ENCODE assay signal across 16 cellular contexts in genomic region chr3:10757021-10757820, GRCh38. TPM values are rescaled to one million over a fixed set of nuclear protein-coding genes. Genes with fewer than 3 reads are reported as not detected.
DNase-seq lines count a peak whose midpoint lies in the region; ATAC-seq, FAIRE-seq and TF ChIP-seq lines count a peak whose summit lies in the region.
"Had no signal": no experiment of that assay in that cellular context is flagged by ENCODE, and none has a peak within 500 bp of the region (broad histone marks: within the 10 kb centered on the region; RNA-seq: fewer than 3 reads in every experiment).

No MANE protein-coding gene starts in this region.

- BruUV-seq in IMR-90 (replicated peaks; lab: Mats Ljungman, UMichigan) = no TSS peak

- no peaks in the 10 kb centered on the region for H3K4me1 ChIP-seq in IMR-90 (ENCODE audit: control insufficient read depth, insufficient read depth, low read length)
- peaks cover 10% of the 10 kb centered on the region for H3K4me1 ChIP-seq in astrocyte (ENCODE audit: insufficient read depth, low read length)
- H3K4me1 ChIP-seq in CD8-positive, alpha-beta memory T cell (ENCODE audit: insufficient read depth, low read length) = no peaks in the 10 kb centered on the region
- H3K4me1 ChIP-seq: esophagus muscularis mucosa, lower lobe of right lung had no signal

- no peak overlapping the region for H2AK5ac ChIP-seq in IMR-90 (ENCODE audit: low read depth, low read length)

- no peak overlapping the region for H2BK15ac ChIP-seq in IMR-90 (ENCODE audit: low read depth, low read length)

- ATAC-seq in IMR-90 (ENCODE audit: low read depth) = no peak

- POLR2A ChIA-PET in IMR-90 (lab: Charles Lee; ENCODE audit: unreplicated experiment) = no interaction called here
- POLR2A ChIA-PET in CD8-positive, alpha-beta memory T cell (lab: Charles Lee) = no interaction called here

- dilution Hi-C loops in IMR-90 (cut with HindIII; ENCODE audit: low sequenced_read_pairs, unreplicated experiment) = no loop called here

- H2AFZ ChIP-seq in IMR-90 (replicated peaks; ENCODE audit: low read length, poor library complexity) (peak overlapping the region; percentile 14), astrocyte (ENCODE audit: low read depth, low read length) (no peak overlapping the region)

- FAIRE-seq in astrocyte (lab: Jason Lieb, UNC) = peak; percentile 47
- FAIRE-seq: D721Med had no signal

- H3K27ac Mint-ChIP-seq in astrocyte (ENCODE audit: unreplicated experiment) = no peak overlapping the region
- H3K27ac Mint-ChIP-seq in CD8-positive, alpha-beta memory T cell = no peak overlapping the region
- H3K27ac Mint-ChIP-seq: activated B cell treated with CpG ODN at 0.5 μM for 24 hours had no signal

- H3K27me3 Mint-ChIP-seq in astrocyte (ENCODE audit: low read depth, unreplicated experiment) = peaks cover 64% of the 10 kb centered on the region
- H3K27me3 Mint-ChIP-seq in CD8-positive, alpha-beta memory T cell = peaks cover 16 to 58% of the 10 kb centered on the region in 2 donors

- no peak for TF ChIP-seq POLR2A in IMR-90 (IDR thresholded peaks at IDR 0.05; ENCODE audit: low read depth, low read length)

- H3K23ac ChIP-seq in IMR-90 (ENCODE audit: low read depth, low read length) = no peak overlapping the region

- no peak overlapping the region for H3K4me3 Mint-ChIP-seq in astrocyte (ENCODE audit: unreplicated experiment)
- H3K4me3 Mint-ChIP-seq in CD8-positive, alpha-beta memory T cell = peak overlapping the region in 1 of 7 donors; percentile 18
- H3K4me3 Mint-ChIP-seq: activated B cell treated with CpG ODN at 0.5 μM for 24 hours had no signal

- TF ChIP-seq RAD21 in IMR-90 (IDR thresholded peaks at IDR 0.05; ENCODE audit: low read length) = no peak

- TF ChIP-seq CTCF in IMR-90 (conservative IDR thresholded peaks at IDR 0.05; ENCODE audit: low read depth, low read length) = no peak
- TF ChIP-seq CTCF in astrocyte (IDR thresholded peaks at IDR 0.05; ENCODE audit: insufficient read depth, low read depth, low read length) = no peak

- H3K27me3 ChIP-seq in IMR-90 (ENCODE audit: control insufficient read depth, insufficient read depth, low read length) = peaks cover 2% of the 10 kb centered on the region; the same call in 1 of the 2 replicates
- peaks cover 25% of the 10 kb centered on the region for H3K27me3 ChIP-seq in astrocyte (ENCODE audit: insufficient read depth, low read length)
- no peaks in the 10 kb centered on the region for H3K27me3 ChIP-seq in CD8-positive, alpha-beta memory T cell (ENCODE audit: insufficient read depth, low read length, poor library complexity, severe bottlenecking)

- H4K20me1 ChIP-seq in IMR-90 (ENCODE audit: insufficient read depth, low read length) = no peaks in the 10 kb centered on the region
- no peaks in the 10 kb centered on the region for H4K20me1 ChIP-seq in astrocyte (ENCODE audit: insufficient read depth, low read length)

- CTCF ChIA-PET in IMR-90 (lab: Yijun Ruan, JAX) = interaction anchor here (2.5 kb wide), 1 partner anchor 303 kb away, joined by 13 read pairs; no protein-coding TSS in a partner anchor
- CTCF ChIA-PET in CD8-positive, alpha-beta memory T cell (lab: Charles Lee) = interaction anchor here (1.6 kb wide), 1 partner anchor 19 kb away, joined by 6 read pairs; no protein-coding TSS in a partner anchor

- no peaks in the 10 kb centered on the region for H3K36me3 Mint-ChIP-seq in astrocyte (ENCODE audit: low read depth, unreplicated experiment)
- H3K36me3 Mint-ChIP-seq in CD8-positive, alpha-beta memory T cell = no peaks in the 10 kb centered on the region

- no peak overlapping the region for H3K4me2 ChIP-seq in IMR-90 (ENCODE audit: low read depth, low read length)
- H3K4me2 ChIP-seq in astrocyte (ENCODE audit: low read length) = peak overlapping the region; percentile 1

- H2AK9ac ChIP-seq in IMR-90 (replicated peaks; ENCODE audit: low read depth, low read length, poor library complexity) = no peak overlapping the region

- H3K27ac ChIP-seq in IMR-90 (ENCODE audit: insufficient read depth, low read length) (no peak overlapping the region), astrocyte (ENCODE audit: low read depth, low read length) (no peak overlapping the region)
- no peak overlapping the region for H3K27ac ChIP-seq in CD8-positive, alpha-beta memory T cell (ENCODE audit: low read depth, low read length)
- H3K27ac ChIP-seq: esophagus muscularis mucosa, lower lobe of right lung, skin epidermis had no signal

- H3K4me3 ChIP-seq in IMR-90 (ENCODE audit: insufficient read depth, low read depth, low read length) (no peak overlapping the region), astrocyte (ENCODE audit: insufficient read depth, low read depth, low read length) (no peak overlapping the region)
- H3K4me3 ChIP-seq in CD8-positive, alpha-beta memory T cell (ENCODE audit: low read length) = no peak overlapping the region
- H3K4me3 ChIP-seq: esophagus muscularis mucosa, lower lobe of right lung, skin epidermis had no signal

- H4K91ac ChIP-seq in IMR-90 (ENCODE audit: insufficient read depth, low read depth, low read length) = no peak overlapping the region

- no peaks in the 10 kb centered on the region for H3K9me1 ChIP-seq in IMR-90 (ENCODE audit: insufficient read depth, low read length)

- no peak overlapping the region for H3K14ac ChIP-seq in IMR-90 (replicated peaks; ENCODE audit: low read depth, low read length)

- H3K4ac ChIP-seq in IMR-90 (ENCODE audit: low read depth, low read length) = no peak overlapping the region

- 37% methylated on average over 5 of the region's 10 CpGs; no CpG with 5 or more reads in 1 of the 2 experiments for WGBS in IMR-90 (ENCODE audit: extremely low coverage in 2 of 2, insufficient read length in 1 of 2), 2 experiments

- H2BK20ac ChIP-seq in IMR-90 (ENCODE audit: low read depth, low read length) = no peak overlapping the region

- no peak overlapping the region for H2BK120ac ChIP-seq in IMR-90 (ENCODE audit: low read depth, low read length)

- DNase-seq in activated CD4-positive, alpha-beta T cell treated with anti-CD3 and anti-CD28 coated beads for 48 hours = peak; percentile 29
- no peak for DNase-seq in activated CD4-positive, alpha-beta T cell treated with anti-CD3 and anti-CD28 coated beads, Interleukin-2, amount 50 U/mL, for 4 hours
- peak; percentile 13 for DNase-seq in IMR-90
- DNase-seq in astrocyte (ENCODE audit: low read depth) = peak; percentile 49
- peak; percentile 25 for DNase-seq in renal cortical epithelial cell (ENCODE audit: low read depth)
- no peak for DNase-seq in CD8-positive, alpha-beta memory T cell
- no peak for DNase-seq in NCI-H1436 (lab: John Stamatoyannopoulos, UW)
- DNase-seq in NCI-H187 (lab: John Stamatoyannopoulos, UW) = no peak
- DNase-seq: activated B cell treated with CpG ODN at 0.5 μM for 24 hours, lower lobe of right lung, NCI-H1105, NCI-H345 had no signal

- no peak overlapping the region for H3K56ac ChIP-seq in IMR-90 (ENCODE audit: extremely low read depth, insufficient read depth, low read length)

- no peak overlapping the region for H2BK5ac ChIP-seq in IMR-90 (ENCODE audit: low read depth, low read length, poor library complexity, severe bottlenecking)

- no peaks in the 10 kb centered on the region for H3K9me3 ChIP-seq in IMR-90 (ENCODE audit: control insufficient read depth, insufficient read depth, low read length)
- no peaks in the 10 kb centered on the region for H3K9me3 ChIP-seq in astrocyte (ENCODE audit: insufficient read depth, low read depth, low read length)
- H3K9me3 ChIP-seq in CD8-positive, alpha-beta memory T cell (ENCODE audit: low read length) = no peaks in the 10 kb centered on the region
- H3K9me3 ChIP-seq: esophagus muscularis mucosa, lower lobe of right lung had no signal

- intact Hi-C loops in IMR-90 (cut with micrococcal nuclease) = loop anchor here (5.0 kb wide), 1 partner anchor 185 kb away; no protein-coding TSS in a partner anchor

- H4K5ac ChIP-seq in IMR-90 (ENCODE audit: low read depth, low read length) = no peak overlapping the region

- peaks cover 2% of the 10 kb centered on the region for H3K4me1 Mint-ChIP-seq in astrocyte (ENCODE audit: low read depth, unreplicated experiment)
- H3K4me1 Mint-ChIP-seq in CD8-positive, alpha-beta memory T cell = no peaks in the 10 kb centered on the region
- H3K4me1 Mint-ChIP-seq: activated B cell treated with CpG ODN at 0.5 μM for 24 hours had no signal

- no peaks in the 10 kb centered on the region for H3K9me3 Mint-ChIP-seq in astrocyte (ENCODE audit: unreplicated experiment)
- H3K9me3 Mint-ChIP-seq in CD8-positive, alpha-beta memory T cell = peaks cover 0 to 2% (median 0%) of the 10 kb centered on the region in 5 donors
- H3K9me3 Mint-ChIP-seq: activated B cell treated with CpG ODN at 0.5 μM for 24 hours had no signal

- no peaks in the 10 kb centered on the region for H3K79me2 ChIP-seq in astrocyte (ENCODE audit: insufficient read depth, low read length)

- no peaks in the 10 kb centered on the region for H3K36me3 ChIP-seq in IMR-90 (ENCODE audit: control insufficient read depth, insufficient read depth, low read length)
- H3K36me3 ChIP-seq in astrocyte (ENCODE audit: insufficient read depth, low read length) = no peaks in the 10 kb centered on the region
- H3K36me3 ChIP-seq in CD8-positive, alpha-beta memory T cell (ENCODE audit: insufficient read depth, low read length) = no peaks in the 10 kb centered on the region
- H3K36me3 ChIP-seq: esophagus muscularis mucosa, lower lobe of right lung had no signal

- in situ Hi-C loops in IMR-90 (cut with MboI; ENCODE audit: low sequenced_read_pairs) = loop anchor here (5.0 to 25.0 kb wide), 3 partner anchors 305 to 905 kb away; no protein-coding TSS in a partner anchor

- no peak overlapping the region for H3K18ac ChIP-seq in IMR-90 (ENCODE audit: low read depth, low read length)

- H3K9ac ChIP-seq in IMR-90 (ENCODE audit: low read depth, low read length) (no peak overlapping the region), astrocyte (ENCODE audit: low read length) (no peak overlapping the region)

- no peak overlapping the region for H4K8ac ChIP-seq in IMR-90 (ENCODE audit: low read depth in 2 of 2, low read length in 2 of 2)

- no peaks in the 10 kb centered on the region for H3K79me1 ChIP-seq in IMR-90 (ENCODE audit: low read depth in 1 of 2, low read length in 2 of 2)

TF ChIP-seq in IMR-90, 13 proteins besides CTCF, POLR2A, EP300 and RAD21 (continues in another document):
- no peak for TF ChIP-seq MAZ (IDR thresholded peaks at IDR 0.05; ENCODE audit: borderline replicate concordance, low read depth, low read length)
- no peak for TF ChIP-seq CEBPB (IDR thresholded peaks at IDR 0.05; ENCODE audit: low read depth, low read length)
- TF ChIP-seq RFX5 (IDR thresholded peaks at IDR 0.05; ENCODE audit: low read depth, low read length) = no peak
- TF ChIP-seq NFE2L2 (IDR thresholded peaks at IDR 0.05; ENCODE audit: low read depth, low read length) = no peak
- TF ChIP-seq MXI1 (IDR thresholded peaks at IDR 0.05; ENCODE audit: borderline replicate concordance, low read depth, low read length) = no peak
- TF ChIP-seq SMC3 (IDR thresholded peaks at IDR 0.05; ENCODE audit: low read depth, low read length) = no peak

RNA-seq across cellular contexts. Expression of gene SLC6A11, which starts 58.8 kb away (rescaled TPM):
- not detected in 2 replicates for total RNA-seq in IMR-90 (2012; rRNA removed)
- polyA plus RNA-seq in IMR-90 (2012; rRNA removed) = not detected in 2 replicates
- not detected in 2 replicates for polyA plus RNA-seq in IMR-90 (2012; cell fraction: cytosol; rRNA removed)
- not detected in 2 replicates for polyA plus RNA-seq in IMR-90 (2012; cell fraction: nucleus; rRNA removed; ENCODE audit: low replicate concordance)
- 0.34 and 0.36 TPM in 2 replicates for total RNA-seq in astrocyte
- total RNA-seq in renal cortical epithelial cell = not detected in 2 replicates
- total RNA-seq in CD8-positive, alpha-beta memory T cell = not detected
- not detected for polyA plus RNA-seq in CD8-positive, alpha-beta memory T cell
- total RNA-seq: activated B cell treated with CpG ODN at 0.5 μM for 24 hours, esophagus muscularis mucosa, lower lobe of right lung, OCI-LY7 had no signal

Comparison
In these comparisons a context has a peak if more than half of its experiments do, and no peak if none do; other contexts are left out.
1. DNase-seq: peak in activated CD4-positive, alpha-beta T cell treated with anti-CD3 and anti-CD28 coated beads for 48 hours (single experiment), IMR-90 (single experiment), astrocyte (single experiment) and renal cortical epithelial cell (single experiment); none in activated CD4-positive, alpha-beta T cell treated with anti-CD3 and anti-CD28 coated beads, Interleukin-2, amount 50 U/mL, for 4 hours (0 of 2), CD8-positive, alpha-beta memory T cell (0 of 5), NCI-H1436 (single experiment) and NCI-H187 (0 of 2).